27 cellular contexts compared by ENCODE assay signal in the genomic region with DNA sequence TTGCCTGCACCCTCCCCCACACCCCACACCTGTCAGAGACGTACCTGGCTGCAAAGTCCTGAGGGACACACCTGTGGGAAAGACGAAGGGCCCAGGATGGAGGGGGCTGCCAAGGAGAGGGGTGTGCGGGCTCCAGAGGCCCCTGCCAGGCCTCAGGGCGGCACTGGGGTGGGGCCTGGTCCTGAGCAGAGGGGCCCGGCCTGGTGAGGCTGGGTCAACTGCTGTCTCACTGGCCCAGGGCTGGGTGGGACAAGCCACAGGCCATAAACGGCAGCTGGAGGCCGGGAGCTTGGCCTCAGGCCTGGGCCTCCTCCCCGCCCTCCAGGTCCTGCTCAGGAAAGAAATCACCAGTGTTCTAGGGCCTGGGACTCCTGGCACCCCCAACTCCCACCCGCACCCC. TPM values are rescaled to one million over a fixed set of nuclear protein-coding genes. Genes with fewer than 3 reads are reported as not detected.
"Had no signal": no experiment of that assay in that cellular context is flagged by ENCODE, and none has a peak within 500 bp of the region (broad histone marks: within the 10 kb centered on the region; RNA-seq: fewer than 3 reads in every experiment).

No MANE protein-coding gene starts in this region.

- DNase-seq: cerebellar nuclear complex; dorsolateral prefrontal cortex; effector CD4-positive, alpha-beta T cell; foreskin fibroblast; gastrocnemius medialis; heart left ventricle; left cardiac atrium; left ventricle myocardium superior; lower lobe of right lung; naive thymus-derived CD4-positive, alpha-beta T cell; stimulated activated CD4-positive, alpha-beta T cell treated with anti-CD3 and anti-CD28 coated beads, Interleukin-15, amount 100 ng/mL, for 24 hours; stimulated activated CD4-positive, alpha-beta T cell treated with anti-CD3 and anti-CD28 coated beads, Interleukin-2, amount 100 ng/mL, for 48 hours; stimulated activated naive B cell treated with anti-CD40 and anti-IgM and Interleukin-4, amounts not matched to agents 10 μg/mL and 1 μg/mL and 100 μg/mL, for 72 hours; upper lobe of right lung; uterus had no signal

- H3K36me3 ChIP-seq: gastrocnemius medialis, heart left ventricle, lower lobe of right lung, neural progenitor cell, right atrium auricular region, thoracic aorta, tibial nerve, upper lobe of right lung, uterus had no signal

- H3K27me3 ChIP-seq: heart left ventricle, hepatocyte, neural progenitor cell, right atrium auricular region, tibial nerve, upper lobe of right lung, uterus had no signal

- H3K27ac ChIP-seq: dorsolateral prefrontal cortex, gastrocnemius medialis, hepatocyte, lower lobe of right lung, neural progenitor cell, parathyroid adenoma, right atrium auricular region, thoracic aorta, tibial nerve, upper lobe of right lung, uterus had no signal

- ATAC-seq: gastrocnemius medialis; heart left ventricle; left cardiac atrium; left ventricle myocardium superior; lower lobe of right lung; naive thymus-derived CD4-positive, alpha-beta T cell; sciatic nerve; stimulated activated naive B cell treated with anti-CD40 and anti-IgM and Interleukin-4, amounts not matched to agents 10 μg/mL and 1 μg/mL and 100 μg/mL, for 72 hours; upper lobe of right lung had no signal

- H3K4me1 ChIP-seq: gastrocnemius medialis, lower lobe of right lung, neural progenitor cell, right atrium auricular region, tibial nerve, upper lobe of right lung, uterus had no signal

- H3K4me3 ChIP-seq: dorsolateral prefrontal cortex, gastrocnemius medialis, heart left ventricle, hepatocyte, lower lobe of right lung, neural progenitor cell, right atrium auricular region, thoracic aorta, tibial nerve, upper lobe of right lung, uterus had no signal

- H3K9me3 ChIP-seq: gastrocnemius medialis, heart left ventricle, lower lobe of right lung, right atrium auricular region, thoracic aorta, tibial nerve, upper lobe of right lung, uterus had no signal

RNA-seq across cellular contexts. Expression of gene TPSG1, which starts 0.5 kb away (rescaled TPM):
- total RNA-seq: dorsolateral prefrontal cortex; heart left ventricle; kidney epithelial cell; left ventricle myocardium superior; mesenteric fat pad; naive thymus-derived CD4-positive, alpha-beta T cell; osteoblast; progenitor cell of endocrine pancreas; right atrium auricular region; skeletal muscle tissue had no signal
- polyA plus RNA-seq: heart left ventricle; naive thymus-derived CD4-positive, alpha-beta T cell had no signal

RNA-seq across cellular contexts. Expression of gene TPSB2, which starts 5.4 kb away (rescaled TPM):
- total RNA-seq: hepatocyte, kidney epithelial cell, osteoblast, progenitor cell of endocrine pancreas, skeletal muscle tissue had no signal
- polyA plus RNA-seq: hepatocyte; naive thymus-derived CD4-positive, alpha-beta T cell had no signal

RNA-seq across cellular contexts. Expression of gene TPSAB1, which starts 15.9 kb away (rescaled TPM):
- total RNA-seq: hepatocyte, kidney epithelial cell, osteoblast, progenitor cell of endocrine pancreas had no signal
- polyA plus RNA-seq: hepatocyte; naive thymus-derived CD4-positive, alpha-beta T cell had no signal

RNA-seq across cellular contexts. Expression of gene TPSD1, which starts 31.3 kb away (rescaled TPM):
- total RNA-seq: hepatocyte; kidney epithelial cell; mesenteric fat pad; naive thymus-derived CD4-positive, alpha-beta T cell; osteoblast; progenitor cell of endocrine pancreas; skeletal muscle tissue had no signal
- polyA plus RNA-seq: hepatocyte; naive thymus-derived CD4-positive, alpha-beta T cell had no signal
